ENCODE assay signal across 8 cellular contexts in the genomic region with DNA sequence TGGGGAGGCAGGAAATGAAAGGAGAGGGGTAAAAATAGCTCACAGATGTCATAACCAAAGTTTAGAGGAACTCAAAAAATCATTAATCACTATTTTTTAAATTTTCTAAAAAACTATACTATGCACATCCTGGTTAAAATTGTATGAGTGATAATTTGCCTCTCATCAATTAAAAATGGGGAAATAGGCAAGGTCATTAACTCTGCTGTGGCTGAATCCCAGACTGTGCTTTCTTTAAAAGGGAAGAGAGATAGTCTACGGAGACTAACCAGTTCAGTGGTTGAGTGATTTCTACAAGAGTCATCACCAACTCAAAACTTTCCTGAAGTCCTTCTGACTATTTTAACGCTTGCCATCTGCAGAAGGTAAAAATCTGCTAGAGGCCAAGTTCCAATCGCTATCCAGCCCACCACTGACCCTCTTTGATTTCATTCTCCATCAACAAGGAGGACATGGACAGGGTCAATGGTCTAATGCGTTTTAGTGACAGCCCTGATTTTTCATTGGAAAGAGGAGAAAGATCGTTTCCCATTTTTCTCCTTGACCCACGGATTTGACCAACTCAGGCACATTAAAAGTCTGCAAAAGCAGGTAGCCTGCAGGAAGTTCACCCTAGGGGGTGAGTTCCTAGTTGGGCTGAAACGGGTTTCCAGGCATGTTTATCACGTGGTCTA. TPM values are rescaled to one million over a fixed set of nuclear protein-coding genes. Genes with fewer than 3 reads are reported as not detected.
DNase-seq lines count a peak whose midpoint lies in the region; ATAC-seq lines count a peak whose summit lies in the region.

No MANE protein-coding gene starts in this region.

- CTCF ChIA-PET in CD8-positive, alpha-beta memory T cell (lab: Charles Lee): interaction anchor here (0.8 to 1.6 kb wide), 3 partner anchors 10 to 59 kb away, joined by 3 read pairs; no protein-coding TSS in a partner anchor
- CTCF ChIA-PET in activated CD4-positive, alpha-beta memory T cell treated with anti-CD3 and anti-CD28 coated beads for 36 hours (lab: Charles Lee): interaction anchor here (1.0 to 1.7 kb wide), 2 partner anchors 8 to 273 kb away, joined by 3 read pairs; no protein-coding TSS in a partner anchor

- H3K27me3 Mint-ChIP-seq in CD8-positive, alpha-beta memory T cell: no peaks in the 10 kb centered on the region
- H3K27me3 Mint-ChIP-seq in activated CD4-positive, alpha-beta memory T cell treated with anti-CD3 and anti-CD28 coated beads for 36 hours: no peaks in the 10 kb centered on the region

- no peaks in the 10 kb centered on the region for H3K36me3 ChIP-seq in CD8-positive, alpha-beta memory T cell (ENCODE audit: insufficient read depth, low read length)

- H3K27ac ChIP-seq in CD8-positive, alpha-beta memory T cell (ENCODE audit: low read depth, low read length): peak overlapping the region; percentile 73
- peak overlapping the region; percentile 91 to 99 (median 96) for H3K27ac ChIP-seq in skin epidermis

- intact Hi-C loops in activated CD4-positive, alpha-beta memory T cell treated with anti-CD3 and anti-CD28 coated beads for 36 hours (cut with micrococcal nuclease): loop anchor here (1.0 to 10.0 kb wide), 6 partner anchors 48 to 1431 kb away; a partner anchor contains a TSS

- H3K27me3 ChIP-seq in CD8-positive, alpha-beta memory T cell (ENCODE audit: insufficient read depth, low read length, poor library complexity, severe bottlenecking): no peaks in the 10 kb centered on the region

- H3K4me3 Mint-ChIP-seq in CD8-positive, alpha-beta memory T cell: peak overlapping the region; percentile 78 to 91 (median 82)
- H3K4me3 Mint-ChIP-seq in activated CD4-positive, alpha-beta memory T cell treated with anti-CD3 and anti-CD28 coated beads for 36 hours: peak overlapping the region; percentile 76

- H3K4me3 ChIP-seq in CD8-positive, alpha-beta memory T cell (ENCODE audit: low read length): peak overlapping the region; percentile 83
- H3K4me3 ChIP-seq in skin epidermis: peak overlapping the region; percentile 74 to 96 (median 80)

- peak overlapping the region; percentile 55 to 89 (median 77) for H3K27ac Mint-ChIP-seq in CD8-positive, alpha-beta memory T cell
- H3K27ac Mint-ChIP-seq in activated CD4-positive, alpha-beta memory T cell treated with anti-CD3 and anti-CD28 coated beads for 36 hours: peak overlapping the region; percentile 71

- H3K9me3 ChIP-seq in CD8-positive, alpha-beta memory T cell (ENCODE audit: low read length): no peaks in the 10 kb centered on the region

- peaks cover 68% of the 10 kb centered on the region for H3K4me1 ChIP-seq in CD8-positive, alpha-beta memory T cell (ENCODE audit: insufficient read depth, low read length)

- no peaks in the 10 kb centered on the region for H3K9me3 Mint-ChIP-seq in CD8-positive, alpha-beta memory T cell
- no peaks in the 10 kb centered on the region for H3K9me3 Mint-ChIP-seq in activated CD4-positive, alpha-beta memory T cell treated with anti-CD3 and anti-CD28 coated beads for 36 hours

- H3K4me1 Mint-ChIP-seq in CD8-positive, alpha-beta memory T cell: peaks cover 63 to 79% (median 76%) of the 10 kb centered on the region in 3 donors
- H3K4me1 Mint-ChIP-seq in activated CD4-positive, alpha-beta memory T cell treated with anti-CD3 and anti-CD28 coated beads for 36 hours (ENCODE audit: low read depth): peaks cover 62% of the 10 kb centered on the region

- no peak for DNase-seq in CD8-positive, alpha-beta memory T cell
- DNase-seq in activated CD4-positive, alpha-beta memory T cell treated with anti-CD3 and anti-CD28 coated beads for 36 hours: no peak
- DNase-seq in iPS DF 4.7 (ENCODE audit: extremely low read depth, low spot score) (peak; percentile 36), SK-N-DZ (ENCODE audit: low spot score) (no peak), iPS-NIHi7 (ENCODE audit: extremely low spot score) (no peak)

- POLR2A ChIA-PET in CD8-positive, alpha-beta memory T cell (lab: Charles Lee): interaction anchor here (1.1 to 2.3 kb wide), 4 partner anchors 15 to 435 kb away, joined by 3 to 5 read pairs (median 4); no protein-coding TSS in a partner anchor
- POLR2A ChIA-PET in activated CD4-positive, alpha-beta memory T cell treated with anti-CD3 and anti-CD28 coated beads for 36 hours (lab: Charles Lee): interaction anchor here (1.8 kb wide), 1 partner anchor 18 kb away, joined by 6 read pairs; no protein-coding TSS in a partner anchor

- H3K36me3 Mint-ChIP-seq in CD8-positive, alpha-beta memory T cell: peaks cover 0 to 5% (median 4%) of the 10 kb centered on the region in 3 donors
- H3K36me3 Mint-ChIP-seq in activated CD4-positive, alpha-beta memory T cell treated with anti-CD3 and anti-CD28 coated beads for 36 hours: peaks cover 7% of the 10 kb centered on the region

- ATAC-seq in GM19467 (IDR thresholded peaks at IDR 0.05; ENCODE audit: unreplicated experiment): peak; percentile 11
- peak; percentile 2 for ATAC-seq in HG03469 (IDR thresholded peaks at IDR 0.05; ENCODE audit: unreplicated experiment)

RNA-seq across cellular contexts. Expression of a gene that starts 0.8 kb away (rescaled TPM):
- 10 to 100 TPM; 59.9 to 61.7 TPM for total RNA-seq in CD8-positive, alpha-beta memory T cell
- polyA plus RNA-seq in CD8-positive, alpha-beta memory T cell: 57.0 TPM
- total RNA-seq in activated CD4-positive, alpha-beta memory T cell treated with anti-CD3 and anti-CD28 coated beads for 36 hours: 10 to 100 TPM; 53.3 to 57.8 TPM
- 3.6 and 5.2 TPM in 2 replicates for polyA plus RNA-seq in SK-N-DZ (2014; cell fraction: cytosol; rRNA removed)
- polyA plus RNA-seq in SK-N-DZ (2014; cell fraction: nucleus; rRNA removed): 2.3 and 2.4 TPM in 2 replicates
